ENCODE assay signal across 10 cellular contexts in the genomic region with DNA sequence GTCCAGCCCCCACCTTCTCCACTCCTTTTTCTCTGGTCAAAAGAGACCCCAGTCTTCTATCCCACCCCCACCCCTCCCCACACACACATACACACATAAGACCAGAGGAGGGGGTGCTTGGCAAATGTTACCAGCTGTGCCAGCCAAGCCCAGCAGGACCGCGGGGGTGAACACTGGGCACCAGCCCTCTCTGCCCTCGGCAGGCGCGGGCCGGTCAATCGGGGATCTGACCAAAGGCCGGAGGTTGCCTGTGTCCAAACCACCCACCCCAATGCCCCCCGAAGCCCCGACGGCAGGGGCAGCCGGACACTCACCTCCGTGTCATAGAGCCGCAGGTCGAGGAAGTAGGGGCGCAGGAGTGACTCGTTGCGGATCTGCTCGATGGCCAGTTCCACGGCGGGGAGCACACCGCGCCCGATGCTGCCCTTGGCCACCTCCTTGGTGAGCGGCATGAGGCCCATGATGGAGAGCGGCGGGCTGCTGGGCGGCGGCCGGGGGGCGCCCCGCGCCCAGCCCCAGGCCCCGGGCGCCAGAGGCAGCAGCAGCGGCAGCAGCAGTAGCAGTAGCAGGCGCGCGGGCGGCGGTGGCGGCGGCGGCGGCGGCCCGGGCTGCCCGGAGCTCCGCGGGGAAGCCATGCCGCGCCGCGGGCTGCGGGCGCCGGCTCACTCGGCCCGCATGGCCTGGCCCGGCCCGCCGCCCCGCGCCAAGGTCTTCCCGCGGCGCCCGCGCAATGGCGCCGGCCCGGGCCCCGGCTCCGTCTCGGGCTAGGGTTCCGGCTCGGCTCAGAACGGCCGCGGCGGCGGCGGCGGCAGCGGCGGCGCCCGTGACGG. TPM values are rescaled to one million over a fixed set of nuclear protein-coding genes. Genes with fewer than 3 reads are reported as not detected.
A peak's percentile ranks its signal among the peaks of the same experiment; 100 is the strongest.
DNase-seq lines count a peak whose midpoint lies in the region; ATAC-seq and TF ChIP-seq lines count a peak whose summit lies in the region.
"Had no signal": no experiment of that assay in that cellular context is flagged by ENCODE, and none has a peak within 500 bp of the region (broad histone marks: within the 10 kb centered on the region; RNA-seq: fewer than 3 reads in every experiment).

No MANE protein-coding gene starts in this region.

- peak overlapping the region; percentile 41 for H3K4me3 ChIP-seq in NT2/D1 (ENCODE audit: insufficient read length, low read depth)
- H3K4me3 ChIP-seq in fibroblast of the aortic adventitia (ENCODE audit: low read depth, low read length) = peak overlapping the region; percentile 45
- H3K4me3 ChIP-seq in psoas muscle = peak overlapping the region; percentile 57

- H3K27ac ChIP-seq in psoas muscle = no peak overlapping the region

- H3K9ac ChIP-seq in NT2/D1 (ENCODE audit: insufficient read length, low read depth) = peak overlapping the region; percentile 53

- peaks cover 83% of the 10 kb centered on the region for H3K27me3 ChIP-seq in NT2/D1 (ENCODE audit: insufficient read depth, insufficient read length)
- H3K27me3 ChIP-seq in psoas muscle (ENCODE audit: insufficient read depth in 3 of 3, low read length in 2 of 3) = peaks cover 6 to 83% (median 13%) of the 10 kb centered on the region in 3 donors

- peaks cover 4% of the 10 kb centered on the region for H3K4me1 ChIP-seq in NT2/D1 (ENCODE audit: insufficient read depth, insufficient read length)
- no peaks in the 10 kb centered on the region for H3K4me1 ChIP-seq in psoas muscle

- H3K9me3 ChIP-seq in NT2/D1 (ENCODE audit: insufficient read depth, low read length) (no peaks in the 10 kb centered on the region), psoas muscle (no peaks in the 10 kb centered on the region)

- WGBS in psoas muscle, 3 donors = 2 to 3% (median 2%) methylated on average over 41 to 89 of the region's 89 CpGs

- no peak for ATAC-seq in psoas muscle

- intact Hi-C loops in psoas muscle (cut with DNase I) = no loop called here

- H3K36me3 ChIP-seq in NT2/D1 (ENCODE audit: insufficient read depth, insufficient read length, low read length) (no peaks in the 10 kb centered on the region), psoas muscle (ENCODE audit: insufficient read depth in 1 of 2, low read depth in 1 of 2) (no peaks in the 10 kb centered on the region)

- TF ChIP-seq CTCF in fibroblast of the aortic adventitia (IDR thresholded peaks at IDR 0.05; ENCODE audit: insufficient read depth, low read length) (no peak), psoas muscle (IDR thresholded peaks at IDR 0.05) (no peak)

- DNase-seq in NCI-H1092 treated with DMSO at 0.1 percent for 48 hours (lab: John Stamatoyannopoulos, UW) (peak; percentile 6), NCI-H1092 (lab: John Stamatoyannopoulos, UW) (no peak), NT2/D1 (ENCODE audit: low read depth, low spot score) (no peak), fibroblast of the aortic adventitia (ENCODE audit: low read depth) (no peak), psoas muscle (no peak), HUDEP-2 (lab: John Stamatoyannopoulos, UW; ENCODE audit: unreplicated experiment in 76 of 76) (no peak), RPMI8226 (no peak)
- DNase-seq in activated CD8-positive, alpha-beta memory T cell treated with anti-CD3 and anti-CD28 coated beads for 24 hours = no peak
- DNase-seq: activated CD4-positive, alpha-beta T cell treated with anti-CD3 and anti-CD28 coated beads, Interleukin-2, amount 10 ng/mL, durations not matched to agents 24 days and 14 days had no signal

RNA-seq across cellular contexts. Expression of gene GABBR2, which starts 0.4 kb away (rescaled TPM):
- total RNA-seq in fibroblast of the aortic adventitia (ENCODE audit: low replicate concordance) (0.16 and 0.27 TPM in 2 replicates), psoas muscle (under 1 TPM; 0.38 to 0.66 (median 0.42) TPM)
- polyA plus RNA-seq in psoas muscle = under 1 TPM; 0.08 to 0.34 (median 0.14) TPM
- total RNA-seq: activated CD4-positive, alpha-beta T cell treated with anti-CD3 and anti-CD28 coated beads, Interleukin-2, amount 10 ng/mL, durations not matched to agents 24 days and 14 days; bronchial epithelial cell had no signal
